ENCODE assay signal across 8 cellular contexts in genomic region chr3:172550347-172550943, GRCh38. TPM values are rescaled to one million over a fixed set of nuclear protein-coding genes. Genes with fewer than 3 reads are reported as not detected.
DNase-seq lines count a peak whose midpoint lies in the region; ATAC-seq and TF ChIP-seq lines count a peak whose summit lies in the region.

No MANE protein-coding gene starts in this region.

- peak; percentile 54 for ATAC-seq in GM18517 (IDR thresholded peaks at IDR 0.05; ENCODE audit: unreplicated experiment)
- peak; percentile 98 for ATAC-seq in activated CD8-positive, alpha-beta T cell treated with anti-CD3 and anti-CD28 coated beads, Interleukin-2, amount 10 ng/mL, durations not matched to agents 7 days and 5 days
- peak; percentile 100 for ATAC-seq in stimulated activated effector memory CD8-positive, alpha-beta T cell treated with anti-CD3 and anti-CD28 coated beads, Interleukin-12 subunit alpha, Interleukin-12 subunit beta, amount 100 ng/mL, for 72 hours

- DNase-seq in HS-27A (ENCODE audit: low read depth) (peak; percentile 40), glomerular visceral epithelial cell (ENCODE audit: extremely low spot score) (peak; percentile 94), cerebellum (ENCODE audit: low spot score) (no peak), endothelial cell (ENCODE audit: low spot score) (no peak)
- peak; percentile 77 for DNase-seq in activated CD8-positive, alpha-beta T cell treated with anti-CD3 and anti-CD28 coated beads, Interleukin-2, amount 10 ng/mL, durations not matched to agents 7 days and 5 days
- peak; percentile 25 to 67 for DNase-seq in stimulated activated effector memory CD8-positive, alpha-beta T cell treated with anti-CD3 and anti-CD28 coated beads, Interleukin-12 subunit alpha, Interleukin-12 subunit beta, amount 100 ng/mL, for 72 hours (ENCODE audit: low spot score in 2 of 2)
- DNase-seq in central memory CD4-positive, alpha-beta T cell: no peak

- H3K27me3 Mint-ChIP-seq in activated CD8-positive, alpha-beta T cell treated with anti-CD3 and anti-CD28 coated beads, Interleukin-2, amount 10 ng/mL, durations not matched to agents 7 days and 5 days (ENCODE audit: low read depth): no peaks in the 10 kb centered on the region
- H3K27me3 Mint-ChIP-seq in endothelial cell (ENCODE audit: unreplicated experiment): peaks cover 2% of the 10 kb centered on the region

- no peak for TF ChIP-seq CTCF in endothelial cell (IDR thresholded peaks at IDR 0.05; ENCODE audit: unreplicated experiment)

- H3K9me3 Mint-ChIP-seq in activated CD8-positive, alpha-beta T cell treated with anti-CD3 and anti-CD28 coated beads, Interleukin-2, amount 10 ng/mL, durations not matched to agents 7 days and 5 days (ENCODE audit: insufficient read depth): peaks cover 9% of the 10 kb centered on the region
- no peaks in the 10 kb centered on the region for H3K9me3 Mint-ChIP-seq in stimulated activated effector memory CD8-positive, alpha-beta T cell treated with anti-CD3 and anti-CD28 coated beads, Interleukin-12 subunit alpha, Interleukin-12 subunit beta, amount 100 ng/mL, for 72 hours
- H3K9me3 Mint-ChIP-seq in endothelial cell (ENCODE audit: unreplicated experiment): no peaks in the 10 kb centered on the region

- peaks cover 53% of the 10 kb centered on the region for H3K4me1 Mint-ChIP-seq in activated CD8-positive, alpha-beta T cell treated with anti-CD3 and anti-CD28 coated beads, Interleukin-2, amount 10 ng/mL, durations not matched to agents 7 days and 5 days (ENCODE audit: low read depth)
- peaks cover 29% of the 10 kb centered on the region for H3K4me1 Mint-ChIP-seq in stimulated activated effector memory CD8-positive, alpha-beta T cell treated with anti-CD3 and anti-CD28 coated beads, Interleukin-12 subunit alpha, Interleukin-12 subunit beta, amount 100 ng/mL, for 72 hours
- peaks cover 5% of the 10 kb centered on the region for H3K4me1 Mint-ChIP-seq in endothelial cell (ENCODE audit: unreplicated experiment)

- POLR2A ChIA-PET in activated CD8-positive, alpha-beta T cell treated with anti-CD3 and anti-CD28 coated beads, Interleukin-2, amount 10 ng/mL, durations not matched to agents 7 days and 5 days (lab: Charles Lee): interaction anchor here (1.2 to 2.7 kb wide), 3 partner anchors 12 to 28 kb away, joined by 4 to 16 read pairs (median 8); partner anchors contain the start of gene TNFSF10

- CTCF ChIA-PET in activated CD8-positive, alpha-beta T cell treated with anti-CD3 and anti-CD28 coated beads, Interleukin-2, amount 10 ng/mL, durations not matched to agents 7 days and 5 days (lab: Charles Lee): interaction anchor here (1.4 to 1.6 kb wide), 3 partner anchors 21 to 45 kb away, joined by 3 to 12 read pairs (median 3); no protein-coding TSS in a partner anchor

- H3K4me3 Mint-ChIP-seq in activated CD8-positive, alpha-beta T cell treated with anti-CD3 and anti-CD28 coated beads, Interleukin-2, amount 10 ng/mL, durations not matched to agents 7 days and 5 days: no peak overlapping the region
- peak overlapping the region; percentile 25 for H3K4me3 Mint-ChIP-seq in stimulated activated effector memory CD8-positive, alpha-beta T cell treated with anti-CD3 and anti-CD28 coated beads, Interleukin-12 subunit alpha, Interleukin-12 subunit beta, amount 100 ng/mL, for 72 hours
- H3K4me3 Mint-ChIP-seq in endothelial cell (ENCODE audit: unreplicated experiment): no peak overlapping the region

- peaks cover 12% of the 10 kb centered on the region for H3K36me3 Mint-ChIP-seq in activated CD8-positive, alpha-beta T cell treated with anti-CD3 and anti-CD28 coated beads, Interleukin-2, amount 10 ng/mL, durations not matched to agents 7 days and 5 days (ENCODE audit: low read depth)
- H3K36me3 Mint-ChIP-seq in stimulated activated effector memory CD8-positive, alpha-beta T cell treated with anti-CD3 and anti-CD28 coated beads, Interleukin-12 subunit alpha, Interleukin-12 subunit beta, amount 100 ng/mL, for 72 hours: no peaks in the 10 kb centered on the region
- H3K36me3 Mint-ChIP-seq in endothelial cell (ENCODE audit: low read depth, unreplicated experiment): peaks cover 3% of the 10 kb centered on the region

- peak overlapping the region; percentile 66 for H3K27ac Mint-ChIP-seq in activated CD8-positive, alpha-beta T cell treated with anti-CD3 and anti-CD28 coated beads, Interleukin-2, amount 10 ng/mL, durations not matched to agents 7 days and 5 days
- peak overlapping the region; percentile 52 for H3K27ac Mint-ChIP-seq in stimulated activated effector memory CD8-positive, alpha-beta T cell treated with anti-CD3 and anti-CD28 coated beads, Interleukin-12 subunit alpha, Interleukin-12 subunit beta, amount 100 ng/mL, for 72 hours
- H3K27ac Mint-ChIP-seq in endothelial cell (ENCODE audit: unreplicated experiment): no peak overlapping the region

RNA-seq across cellular contexts. Expression of gene TNFSF10, which starts 27.2 kb away (rescaled TPM):
- 100 to 1,000 TPM; 106 to 108 TPM for total RNA-seq in activated CD8-positive, alpha-beta T cell treated with anti-CD3 and anti-CD28 coated beads, Interleukin-2, amount 10 ng/mL, durations not matched to agents 7 days and 5 days
- 2.0 TPM for total RNA-seq in cerebellum
- total RNA-seq in endothelial cell (ENCODE audit: unreplicated experiment): 94.1 TPM

Comparison
In these comparisons a context has a peak if more than half of its experiments do, and no peak if none do; other contexts are left out.
1. DNase-seq: peak in HS-27A (single experiment), activated CD8-positive, alpha-beta T cell treated with anti-CD3 and anti-CD28 coated beads, Interleukin-2, amount 10 ng/mL, durations not matched to agents 7 days and 5 days (single experiment), glomerular visceral epithelial cell (single experiment) and stimulated activated effector memory CD8-positive, alpha-beta T cell treated with anti-CD3 and anti-CD28 coated beads, Interleukin-12 subunit alpha, Interleukin-12 subunit beta, amount 100 ng/mL, for 72 hours (2 of 2); none in cerebellum (single experiment), endothelial cell (single experiment) and central memory CD4-positive, alpha-beta T cell (single experiment).
2. RNA of gene TNFSF10, which starts 27.2 kb away (total RNA-seq): 106 to 108 TPM in activated CD8-positive, alpha-beta T cell treated with anti-CD3 and anti-CD28 coated beads, Interleukin-2, amount 10 ng/mL, durations not matched to agents 7 days and 5 days and 94.1 TPM in endothelial cell (single experiment); 2.0 TPM in cerebellum (single experiment); every median in the first group is over 10 times any median in the second.
3. Peak in every context shown above with its lines, with median percentiles within 50 percentile points of each other: ATAC-seq.